ENCODE assay signal across 23 cellular contexts in the genomic region with DNA sequence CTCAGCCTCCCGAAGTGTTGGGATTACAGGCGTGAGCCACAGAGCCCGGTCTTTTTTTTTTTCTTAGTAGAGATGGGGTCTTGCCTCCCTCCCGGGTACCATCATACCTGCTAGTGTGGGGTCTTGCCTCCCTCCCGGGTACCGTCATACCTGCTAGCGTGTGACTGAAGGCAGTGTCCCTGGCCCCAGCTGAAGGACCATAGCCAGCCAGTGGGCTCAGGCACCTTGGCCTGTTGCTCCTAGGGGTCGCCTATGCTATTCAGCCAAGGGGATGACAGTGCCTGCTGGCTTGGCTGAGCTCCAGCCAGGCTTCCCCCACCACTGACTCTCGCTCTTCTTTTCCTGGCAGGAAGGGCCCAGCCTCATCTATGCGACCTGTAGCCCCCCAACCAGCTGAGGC.
"Had no signal": no experiment of that assay in that cellular context is flagged by ENCODE, and none has a peak within 500 bp of the region (broad histone marks: within the 10 kb centered on the region; RNA-seq: fewer than 3 reads in every experiment).

No MANE protein-coding gene starts in this region.

- H3K4me1 ChIP-seq: SJSA1 had no signal

- ATAC-seq: HepG2 had no signal

- H3K27me3 ChIP-seq: MG63, SJSA1 had no signal

- H3K27ac ChIP-seq: SJSA1, SK-N-MC had no signal

- H3K36me3 ChIP-seq: MG63, SJSA1 had no signal

- H3K4me3 ChIP-seq: MG63, SJSA1, SK-N-MC had no signal

- H3K9me3 ChIP-seq: MG63, SJSA1 had no signal

- DNase-seq: IMR-90, Karpas-422, KG1, MG63, NCI-H1092, NCI-H1105 treated with DMSO at 0.1 percent for 48 hours, NCI-H1417 treated with DMSO at 0.1 percent for 48 hours, NCI-H146, NCI-H1694 treated with DMSO at 0.1 percent for 48 hours, NCI-H1930, NCI-H2081, NCI-H2107, NCI-H2227 treated with DMSO at 0.1 percent for 48 hours, NCI-H524 treated with DMSO at 0.1 percent for 48 hours, NCI-H69, NCI-H774, Right ventricle myocardium superior, RPMI8226, SIG-M5 had no signal

- FAIRE-seq: HepG2, RCC 7860 had no signal
